ENCODE assay signal across 12 cellular contexts in the genomic region with DNA sequence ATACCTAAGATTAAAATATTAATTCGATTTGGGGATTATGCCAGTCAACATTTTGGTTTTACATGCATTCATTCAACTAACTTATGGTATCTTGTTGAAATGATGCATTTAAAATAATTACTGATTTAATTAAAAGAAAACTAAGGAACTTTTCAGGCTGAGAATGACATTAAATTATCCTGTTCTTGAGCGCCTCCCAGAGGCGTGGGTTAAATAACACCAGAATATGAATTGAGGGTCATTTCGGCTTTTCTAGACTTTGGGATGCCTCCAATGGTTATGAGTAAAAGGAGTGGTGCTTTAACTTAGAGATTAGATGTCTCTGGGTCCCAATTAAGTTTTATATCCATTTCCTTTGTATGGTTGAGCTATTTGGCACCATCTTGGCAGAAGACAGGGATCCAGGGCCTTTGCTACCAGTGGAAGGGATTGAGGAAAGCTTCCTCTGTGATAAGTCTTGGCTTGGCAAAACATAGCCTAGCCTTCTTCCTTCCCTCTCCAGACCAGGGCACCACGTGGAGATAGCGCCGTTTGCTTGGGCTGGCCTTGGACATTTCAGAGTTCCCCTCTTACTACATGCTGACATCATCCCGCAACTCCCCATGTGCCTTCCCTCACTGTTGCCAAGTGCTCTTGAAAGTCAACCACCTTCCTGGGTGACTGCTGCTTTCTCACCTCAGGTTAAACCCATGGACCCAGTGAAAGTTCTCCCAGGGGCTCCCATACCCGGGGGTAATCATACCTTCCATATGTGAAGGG. TPM values are rescaled to one million over a fixed set of nuclear protein-coding genes. Genes with fewer than 3 reads are reported as not detected.
DNase-seq lines count a peak whose midpoint lies in the region; ATAC-seq and TF ChIP-seq lines count a peak whose summit lies in the region.
"Had no signal": no experiment of that assay in that cellular context is flagged by ENCODE, and none has a peak within 500 bp of the region (broad histone marks: within the 10 kb centered on the region; RNA-seq: fewer than 3 reads in every experiment).

No MANE protein-coding gene starts in this region.

- no peaks in the 10 kb centered on the region for H3K27me3 ChIP-seq in CD4-positive, alpha-beta T cell (ENCODE audit: control insufficient read depth, insufficient read depth, low read length)
- H3K27me3 ChIP-seq in HCT116 (ENCODE audit: insufficient read depth, low read length) (no peaks in the 10 kb centered on the region), foreskin keratinocyte (peaks cover 31% of the 10 kb centered on the region), lower lobe of right lung (ENCODE audit: low read depth) (no peaks in the 10 kb centered on the region)
- H3K27me3 ChIP-seq: gastroesophageal sphincter had no signal

- no TSS peak for BruUV-seq in HCT116 (replicated peaks; lab: Mats Ljungman, UMichigan)

- H3K4me1 ChIP-seq in HCT116 (ENCODE audit: control insufficient read depth in 1 of 2, insufficient read depth in 2 of 2, low read length in 2 of 2), result no peaks in the 10 kb centered on the region
- no peaks in the 10 kb centered on the region for H3K4me1 ChIP-seq in foreskin keratinocyte
- H3K4me1 ChIP-seq in lower lobe of right lung, result no peaks in the 10 kb centered on the region
- H3K4me1 ChIP-seq: gastroesophageal sphincter had no signal

- no peaks in the 10 kb centered on the region for H3K27me3 Mint-ChIP-seq in CD4-positive, alpha-beta T cell

- H3K36me3 Mint-ChIP-seq in CD4-positive, alpha-beta T cell (ENCODE audit: low read depth), result no peaks in the 10 kb centered on the region

- no peak overlapping the region for H3K9ac ChIP-seq in HCT116 (ENCODE audit: low read length)

- TF ChIP-seq POLR2A in HCT116 (IDR thresholded peaks at IDR 0.05; ENCODE audit: borderline replicate concordance, extremely low read depth, insufficient read depth, insufficient read length), result no peak

- TF ChIP-seq CTCF in CD4-positive, alpha-beta T cell (IDR thresholded peaks at IDR 0.05), result peak; percentile 17
- TF ChIP-seq CTCF in HCT116 (IDR thresholded peaks at IDR 0.05 in 2 of 3, conservative IDR thresholded peaks at IDR 0.05 in 1 of 3; ENCODE audit: borderline replicate concordance in 1 of 3, insufficient read depth in 1 of 3, low read depth in 2 of 3, low read length in 2 of 3), result peak; percentile 21 to 62 (median 37); a peak in 4 of 6 replicates
- peak; percentile 51 for TF ChIP-seq CTCF in foreskin keratinocyte (conservative IDR thresholded peaks at IDR 0.05)
- TF ChIP-seq CTCF in lower lobe of right lung (IDR thresholded peaks at IDR 0.05), result no peak

- ATAC-seq in CD4-positive, alpha-beta T cell (ENCODE audit: poor library complexity), result no peak
- ATAC-seq in HCT116 (peak; percentile 64), foreskin keratinocyte (no peak), lower lobe of right lung (no peak)
- ATAC-seq: activated CD4-positive, CD25-positive, alpha-beta regulatory T cell treated with anti-CD3 and anti-CD28 coated beads, Interleukin-2, amount 50 U/mL, for 24 hours; gastroesophageal sphincter had no signal

- POLR2A ChIA-PET in CD4-positive, alpha-beta T cell (lab: Charles Lee), result no interaction called here
- POLR2A ChIA-PET in HCT116 (lab: Charles Lee), result no interaction called here

- no peak overlapping the region for H3K4me2 ChIP-seq in HCT116 (ENCODE audit: low read length)

- H3K27ac Mint-ChIP-seq in CD4-positive, alpha-beta T cell, result no peak overlapping the region

- no peaks in the 10 kb centered on the region for H4K20me1 ChIP-seq in HCT116 (ENCODE audit: insufficient read depth)

- no peaks in the 10 kb centered on the region for H3K9me3 ChIP-seq in CD4-positive, alpha-beta T cell (ENCODE audit: control insufficient read depth, low read length)
- no peaks in the 10 kb centered on the region for H3K9me3 ChIP-seq in HCT116 (ENCODE audit: control insufficient read depth in 1 of 2, insufficient read depth in 1 of 2, low read depth in 1 of 2, low read length in 2 of 2)
- no peaks in the 10 kb centered on the region for H3K9me3 ChIP-seq in lower lobe of right lung
- H3K9me3 ChIP-seq: gastroesophageal sphincter had no signal

- no peaks in the 10 kb centered on the region for H3K9me3 Mint-ChIP-seq in CD4-positive, alpha-beta T cell
- H3K9me3 Mint-ChIP-seq: central memory CD8-positive, alpha-beta T cell had no signal

- no peaks in the 10 kb centered on the region for H3K79me2 ChIP-seq in HCT116 (ENCODE audit: insufficient read depth, low read length)

- H3K4me3 ChIP-seq in HCT116 (replicated peaks in 1 of 2; ENCODE audit: low read depth in 1 of 2, low read length in 2 of 2) (no peak overlapping the region), lower lobe of right lung (no peak overlapping the region)
- H3K4me3 ChIP-seq: gastroesophageal sphincter had no signal

- no peak overlapping the region for H3K27ac ChIP-seq in CD4-positive, alpha-beta T cell (ENCODE audit: low read depth, low read length)
- no peak overlapping the region for H3K27ac ChIP-seq in HCT116 (ENCODE audit: low read depth, low read length)
- H3K27ac ChIP-seq in foreskin keratinocyte, result no peak overlapping the region
- H3K27ac ChIP-seq in lower lobe of right lung, result no peak overlapping the region
- H3K27ac ChIP-seq: gastroesophageal sphincter had no signal

- H3K4me1 Mint-ChIP-seq in CD4-positive, alpha-beta T cell (ENCODE audit: low read depth), result peaks cover 49% of the 10 kb centered on the region

- H3K36me3 ChIP-seq in HCT116 (ENCODE audit: control insufficient read depth in 1 of 2, insufficient read depth in 2 of 2, low read length in 2 of 2), result no peaks in the 10 kb centered on the region
- no peaks in the 10 kb centered on the region for H3K36me3 ChIP-seq in lower lobe of right lung
- H3K36me3 ChIP-seq: gastroesophageal sphincter had no signal

- intact Hi-C loops in CD4-positive, alpha-beta T cell (cut with DNase I, micrococcal nuclease), result no loop called here
- intact Hi-C loops in HCT116 (cut with micrococcal nuclease), result loop anchor here (10.0 kb wide), 1 partner anchor 226 kb away; the partner anchor contains the start of gene STX16
- intact Hi-C loops in lower lobe of right lung (cut with DNase I), result no loop called here

- CTCF ChIA-PET in CD4-positive, alpha-beta T cell (lab: Charles Lee), result no interaction called here
- CTCF ChIA-PET in HCT116 (lab: Charles Lee), result interaction anchor here (1.0 kb wide), 1 partner anchor 400 kb away, joined by 3 read pairs; no protein-coding TSS in a partner anchor

- H3K9me2 ChIP-seq in HCT116 (ENCODE audit: insufficient read depth), result no peaks in the 10 kb centered on the region

- RAD21 ChIA-PET in HCT116 (lab: Charles Lee; ENCODE audit: low non-redundant PET in 1 of 2, low total read pairs in 2 of 2, uncharacterized antibody in 2 of 2, unreplicated experiment in 2 of 2), result no interaction called here

- no peak overlapping the region for H2AFZ ChIP-seq in HCT116 (ENCODE audit: low read depth, low read length, poor library complexity, severe bottlenecking)

- TF ChIP-seq RAD21 in HCT116 (IDR thresholded peaks at IDR 0.05; ENCODE audit: low read depth), result peak; percentile 48

- H3K4me3 Mint-ChIP-seq in CD4-positive, alpha-beta T cell, result no peak overlapping the region
- H3K4me3 Mint-ChIP-seq: central memory CD8-positive, alpha-beta T cell had no signal

- no peak for DNase-seq in CD4-positive, alpha-beta T cell
- DNase-seq in HCT116 (ENCODE audit: low read depth, low spot score) (no peak), RPMI8226 (peak; percentile 15), foreskin keratinocyte (no peak), lower lobe of right lung (no peak), COLO829 (ENCODE audit: low spot score) (no peak), NCI-H524 (lab: John Stamatoyannopoulos, UW) (no peak), activated T-cell treated with anti-CD3 and anti-CD28 coated beads for 4 hours (no peak)
- DNase-seq: NCI-H187 treated with DMSO at 0.1 percent for 48 hours had no signal

TF ChIP-seq in HCT116, 20 proteins besides CTCF, POLR2A, EP300 and RAD21 (continues in another document):
- TF ChIP-seq POLR2AphosphoS5 (IDR thresholded peaks at IDR 0.05; ENCODE audit: low read depth, low read length) (no peak), ZFX (IDR thresholded peaks at IDR 0.05) (no peak), SIN3A (IDR thresholded peaks at IDR 0.05; ENCODE audit: low read depth) (no peak), EZH2 (IDR thresholded peaks at IDR 0.05) (no peak), ZNF274 (IDR thresholded peaks at IDR 0.05; ENCODE audit: low read depth, low read length) (no peak), SRF (IDR thresholded peaks at IDR 0.05; ENCODE audit: low read depth) (no peak), CEBPB (IDR thresholded peaks at IDR 0.05; ENCODE audit: low read depth) (no peak), EZH2phosphoT487 (IDR thresholded peaks at IDR 0.05; ENCODE audit: borderline replicate concordance) (no peak), JUND (IDR thresholded peaks at IDR 0.05) (no peak), SP1 (IDR thresholded peaks at IDR 0.05; ENCODE audit: low read depth) (no peak)
- TF ChIP-seq, protein P1, sequence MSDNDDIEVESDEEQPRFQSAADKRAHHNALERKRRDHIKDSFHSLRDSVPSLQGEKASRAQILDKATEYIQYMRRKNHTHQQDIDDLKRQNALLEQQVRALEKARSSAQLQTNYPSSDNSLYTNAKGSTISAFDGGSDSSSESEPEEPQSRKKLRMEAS (IDR thresholded peaks at IDR 0.05), result no peak
- TF ChIP-seq, protein P2, sequence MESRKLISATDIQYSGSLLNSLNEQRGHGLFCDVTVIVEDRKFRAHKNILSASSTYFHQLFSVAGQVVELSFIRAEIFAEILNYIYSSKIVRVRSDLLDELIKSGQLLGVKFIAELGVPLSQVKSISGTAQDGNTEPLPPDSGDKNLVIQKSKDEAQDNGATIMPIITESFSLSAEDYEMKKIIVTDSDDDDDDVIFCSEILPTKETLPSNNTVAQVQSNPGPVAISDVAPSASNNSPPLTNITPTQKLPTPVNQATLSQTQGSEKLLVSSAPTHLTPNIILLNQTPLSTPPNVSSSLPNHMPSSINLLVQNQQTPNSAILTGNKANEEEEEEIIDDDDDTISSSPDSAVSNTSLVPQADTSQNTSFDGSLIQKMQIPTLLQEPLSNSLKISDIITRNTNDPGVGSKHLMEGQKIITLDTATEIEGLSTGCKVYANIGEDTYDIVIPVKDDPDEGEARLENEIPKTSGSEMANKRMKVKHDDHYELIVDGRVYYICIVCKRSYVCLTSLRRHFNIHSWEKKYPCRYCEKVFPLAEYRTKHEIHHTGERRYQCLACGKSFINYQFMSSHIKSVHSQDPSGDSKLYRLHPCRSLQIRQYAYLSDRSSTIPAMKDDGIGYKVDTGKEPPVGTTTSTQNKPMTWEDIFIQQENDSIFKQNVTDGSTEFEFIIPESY (IDR thresholded peaks at IDR 0.05; ENCODE audit: extremely low read depth, insufficient replicate concordance, low read length), result no peak

RNA-seq across cellular contexts. Expression of gene GNAS, which starts 28.7 kb away (rescaled TPM):
- 1,000 to 10,000 TPM; 1,245 to 1,317 TPM for total RNA-seq in CD4-positive, alpha-beta T cell
- total RNA-seq in HCT116 (2021; ENCODE audit: unreplicated experiment), result 699 TPM
- 1,231 and 1,638 TPM in 2 replicates for polyA plus RNA-seq in HCT116 (2012)
- 697 and 702 TPM in 2 replicates for total RNA-seq in foreskin keratinocyte
- 862 and 881 TPM in 2 replicates for polyA plus RNA-seq in foreskin keratinocyte
- total RNA-seq in lower lobe of right lung, result 744 TPM

RNA-seq across cellular contexts. Expression of gene GNAS-AS1, which starts 30.5 kb away (rescaled TPM):
- total RNA-seq in CD4-positive, alpha-beta T cell, result not detected
- total RNA-seq in HCT116 (2021; ENCODE audit: unreplicated experiment), result not detected
- polyA plus RNA-seq in HCT116 (2012), result not detected in 2 replicates
- total RNA-seq in foreskin keratinocyte, result 0.27 and 0.63 TPM in 2 replicates
- 0.16 and 0.39 TPM in 2 replicates for polyA plus RNA-seq in foreskin keratinocyte
- 0.97 TPM for total RNA-seq in lower lobe of right lung
